Comparison of ENCODE assay signal across 8 cellular contexts in the genomic region with DNA sequence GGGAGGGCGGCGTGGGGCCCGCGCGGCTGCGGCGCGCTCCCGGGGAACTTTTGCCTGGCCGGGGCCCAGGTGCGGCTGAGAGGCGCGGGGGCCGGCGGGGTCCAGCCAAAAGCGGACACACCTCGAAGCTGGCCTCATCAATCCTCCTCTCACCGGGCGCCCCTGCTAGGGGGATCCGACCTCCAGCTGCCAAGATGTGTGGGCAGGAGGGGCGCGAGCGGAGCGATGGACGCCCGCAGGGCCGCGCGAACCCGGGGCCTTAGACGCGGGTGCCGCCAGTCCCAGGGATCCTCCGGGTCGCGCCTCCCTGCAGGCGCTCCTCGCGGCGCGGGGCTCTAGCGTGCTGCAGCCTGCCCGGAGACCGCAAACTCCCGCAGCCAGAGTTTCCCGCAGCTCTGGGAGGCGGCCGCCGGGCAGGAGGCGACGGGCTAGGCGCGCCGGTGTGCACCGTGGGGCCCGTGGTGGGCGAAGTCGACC. TPM values are rescaled to one million over a fixed set of nuclear protein-coding genes. Genes with fewer than 3 reads are reported as not detected.
DNase-seq lines count a peak whose midpoint lies in the region; ATAC-seq lines count a peak whose summit lies in the region.

No MANE protein-coding gene starts in this region.

- H3K27ac ChIP-seq in thymus (ENCODE audit: low read depth): no peak overlapping the region

- peaks cover 46% of the 10 kb centered on the region for H3K4me1 Mint-ChIP-seq in activated T-helper 2 cell treated with anti-CD3 and anti-CD28 coated beads, Interferon-gamma antibody, Interleukin-2, Interleukin-4, amounts not matched to agents 10 μg/mL and 5 μg/mL and 100 μg/mL, durations not matched to agents 14 hours and 24 hours and 36 hours (ENCODE audit: low read depth)

- ATAC-seq in GM19395 (IDR thresholded peaks at IDR 0.05; ENCODE audit: unreplicated experiment): no peak

- H3K9me3 Mint-ChIP-seq in activated T-helper 2 cell treated with anti-CD3 and anti-CD28 coated beads, Interferon-gamma antibody, Interleukin-2, Interleukin-4, amounts not matched to agents 10 μg/mL and 5 μg/mL and 100 μg/mL, durations not matched to agents 14 hours and 24 hours and 36 hours: no peaks in the 10 kb centered on the region

- no peaks in the 10 kb centered on the region for H3K9me3 ChIP-seq in iPS-15b (ENCODE audit: control insufficient read depth, insufficient read depth, low read length)
- H3K9me3 ChIP-seq in thymus (ENCODE audit: control insufficient read depth): no peaks in the 10 kb centered on the region

- H3K4me1 ChIP-seq in iPS-15b (ENCODE audit: control insufficient read depth, insufficient read depth, low read length) (peaks cover 33% of the 10 kb centered on the region), thymus (ENCODE audit: control insufficient read depth, insufficient read depth, low read length) (peaks cover 8% of the 10 kb centered on the region)

- peaks cover 35% of the 10 kb centered on the region for H3K27me3 ChIP-seq in iPS-15b (ENCODE audit: control insufficient read depth, insufficient read depth, low read length)
- peaks cover 46% of the 10 kb centered on the region for H3K27me3 ChIP-seq in thymus (ENCODE audit: control insufficient read depth, insufficient read depth)

- H3K4me3 Mint-ChIP-seq in activated T-helper 2 cell treated with anti-CD3 and anti-CD28 coated beads, Interferon-gamma antibody, Interleukin-2, Interleukin-4, amounts not matched to agents 10 μg/mL and 5 μg/mL and 100 μg/mL, durations not matched to agents 14 hours and 24 hours and 36 hours (ENCODE audit: low read depth): peak overlapping the region; percentile 54

- no peak overlapping the region for H3K9ac ChIP-seq in iPS-15b (ENCODE audit: low read depth, low read length)

- intact Hi-C loops in activated T-helper 2 cell treated with anti-CD3 and anti-CD28 coated beads, Interferon-gamma antibody, Interleukin-2, Interleukin-4, amounts not matched to agents 10 μg/mL and 5 μg/mL and 100 μg/mL, durations not matched to agents 14 hours and 24 hours and 36 hours (cut with micrococcal nuclease): no loop called here

- peak; percentile 18 to 19 for DNase-seq in activated CD4-positive, alpha-beta T cell treated with anti-CD3 and anti-CD28 coated beads, Interleukin-2, amount 50 U/mL, for 48 hours
- no peak for DNase-seq in activated CD4-positive, alpha-beta T cell treated with anti-CD3 and anti-CD28 coated beads, Interleukin-2, amount 50 U/mL, for 1 hour
- no peak for DNase-seq in activated T-helper 2 cell treated with anti-CD3 and anti-CD28 coated beads, Interferon-gamma antibody, Interleukin-2, Interleukin-4, amounts not matched to agents 10 μg/mL and 5 μg/mL and 100 μg/mL, durations not matched to agents 14 hours and 24 hours and 36 hours (ENCODE audit: low spot score)
- DNase-seq in activated CD8-positive, alpha-beta memory T cell treated with anti-CD3 and anti-CD28 coated beads for 24 hours: no peak
- DNase-seq in MV-4-11 (lab: John Stamatoyannopoulos, UW): no peak

- H3K36me3 Mint-ChIP-seq in activated T-helper 2 cell treated with anti-CD3 and anti-CD28 coated beads, Interferon-gamma antibody, Interleukin-2, Interleukin-4, amounts not matched to agents 10 μg/mL and 5 μg/mL and 100 μg/mL, durations not matched to agents 14 hours and 24 hours and 36 hours (ENCODE audit: low read depth): peaks cover 19% of the 10 kb centered on the region

- peaks cover 7% of the 10 kb centered on the region for H3K27me3 Mint-ChIP-seq in activated T-helper 2 cell treated with anti-CD3 and anti-CD28 coated beads, Interferon-gamma antibody, Interleukin-2, Interleukin-4, amounts not matched to agents 10 μg/mL and 5 μg/mL and 100 μg/mL, durations not matched to agents 14 hours and 24 hours and 36 hours (ENCODE audit: low read depth)

- peak overlapping the region; percentile 43 for H3K4me3 ChIP-seq in iPS-15b (ENCODE audit: low read depth, low read length)
- peak overlapping the region; percentile 67 for H3K4me3 ChIP-seq in thymus (ENCODE audit: low read length)

- 2% methylated on average over 58 of the region's 58 CpGs for WGBS in thymus

- H3K27ac Mint-ChIP-seq in activated T-helper 2 cell treated with anti-CD3 and anti-CD28 coated beads, Interferon-gamma antibody, Interleukin-2, Interleukin-4, amounts not matched to agents 10 μg/mL and 5 μg/mL and 100 μg/mL, durations not matched to agents 14 hours and 24 hours and 36 hours: no peak overlapping the region

- H3K36me3 ChIP-seq in iPS-15b (ENCODE audit: control insufficient read depth, insufficient read depth, low read length) (no peaks in the 10 kb centered on the region), thymus (ENCODE audit: control insufficient read depth, insufficient read depth) (no peaks in the 10 kb centered on the region)

RNA-seq across cellular contexts. Expression of gene IGSF9B, which starts 0.8 kb away (rescaled TPM):
- 101 and 110 TPM in 2 replicates for total RNA-seq in activated T-helper 2 cell treated with anti-CD3 and anti-CD28 coated beads, Interferon-gamma antibody, Interleukin-2, Interleukin-4, amounts not matched to agents 10 μg/mL and 5 μg/mL and 100 μg/mL, durations not matched to agents 14 hours and 24 hours and 36 hours
- polyA plus RNA-seq in thymus: 1.6 TPM

Comparison
In these comparisons a context has a peak if more than half of its experiments do, and no peak if none do; other contexts are left out.
1. DNase-seq: peak in activated CD4-positive, alpha-beta T cell treated with anti-CD3 and anti-CD28 coated beads, Interleukin-2, amount 50 U/mL, for 48 hours (2 of 2); none in activated CD4-positive, alpha-beta T cell treated with anti-CD3 and anti-CD28 coated beads, Interleukin-2, amount 50 U/mL, for 1 hour (single experiment), activated T-helper 2 cell treated with anti-CD3 and anti-CD28 coated beads, Interferon-gamma antibody, Interleukin-2, Interleukin-4, amounts not matched to agents 10 μg/mL and 5 μg/mL and 100 μg/mL, durations not matched to agents 14 hours and 24 hours and 36 hours (single experiment), activated CD8-positive, alpha-beta memory T cell treated with anti-CD3 and anti-CD28 coated beads for 24 hours (single experiment) and MV-4-11 (single experiment).